8 cellular contexts compared by ENCODE assay signal in the genomic region with DNA sequence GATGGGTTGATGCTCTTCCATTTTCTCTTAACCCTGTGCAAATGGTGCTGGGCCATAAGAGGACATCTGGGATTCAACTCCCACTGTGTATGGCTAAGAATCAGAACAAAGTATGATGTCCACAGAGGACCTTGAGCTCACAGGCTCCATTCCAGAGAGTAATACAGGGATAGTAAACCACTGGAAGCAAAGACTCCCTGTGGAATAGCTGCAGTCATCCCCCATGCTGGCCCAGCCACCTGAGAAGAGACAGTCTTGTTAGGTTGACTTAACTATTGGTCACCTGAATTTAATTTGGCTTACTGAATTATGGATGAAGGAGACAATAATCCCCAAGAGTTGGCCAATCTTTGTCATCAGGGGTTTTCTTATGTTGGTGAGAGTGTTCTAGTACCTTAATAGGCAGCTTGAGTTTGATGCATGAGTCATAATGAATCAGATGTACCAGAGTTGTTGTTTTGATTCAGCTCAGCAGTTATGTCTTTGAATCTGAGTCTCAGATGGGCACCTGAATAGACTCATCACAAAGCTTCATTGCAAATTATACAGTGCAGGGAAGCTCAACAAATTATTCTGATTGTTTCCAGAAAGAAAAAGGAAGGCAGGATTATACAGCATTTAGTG.
DNase-seq lines count a peak whose midpoint lies in the region; ATAC-seq and TF ChIP-seq lines count a peak whose summit lies in the region.

No MANE protein-coding gene starts in this region.

- peak; percentile 29 for DNase-seq in CD1c-positive myeloid dendritic cell (ENCODE audit: extremely low spot score)
- DNase-seq in fibroblast of the conjunctiva (ENCODE audit: low read depth), result peak; percentile 43
- DNase-seq in posterior cingulate gyrus, result no peak
- no peak for DNase-seq in activated CD4-positive, alpha-beta T cell treated with anti-CD3 and anti-CD28 coated beads, Interleukin-2, amount 50 U/mL, for 1 hour
- no peak for DNase-seq in inferior parietal cortex (ENCODE audit: extremely low spot score)
- no peak for DNase-seq in HuH-7.5 (ENCODE audit: low spot score)

- intact Hi-C loops in posterior cingulate gyrus (cut with DNase I), result no loop called here

- ATAC-seq in GM21576 (IDR thresholded peaks at IDR 0.05; ENCODE audit: unreplicated experiment), result peak; percentile 40

- TF ChIP-seq RAD21 in Ishikawa (IDR thresholded peaks at IDR 0.05; ENCODE audit: low read depth), result no peak

- TF ChIP-seq EP300 in Ishikawa (IDR thresholded peaks at IDR 0.05; ENCODE audit: borderline replicate concordance), result 0 out of 2 replicates have a peak, but pooled peaks have one; percentile 9

TF ChIP-seq in Ishikawa, 13 proteins besides CTCF, POLR2A, EP300 and RAD21:
- TF ChIP-seq TAF1 (IDR thresholded peaks at IDR 0.05; ENCODE audit: low read depth), result no peak
- no peak for TF ChIP-seq CREB1 (IDR thresholded peaks at IDR 0.05; ENCODE audit: low read depth)
- no peak for TF ChIP-seq FOXM1 (IDR thresholded peaks at IDR 0.05; ENCODE audit: borderline replicate concordance, low read depth)
- no peak for TF ChIP-seq REST (IDR thresholded peaks at IDR 0.05; ENCODE audit: low read depth)

Comparison
In these comparisons a context has a peak if more than half of its experiments do, and no peak if none do; other contexts are left out.
1. DNase-seq: peak in CD1c-positive myeloid dendritic cell (single experiment) and fibroblast of the conjunctiva (single experiment); none in posterior cingulate gyrus (0 of 10), activated CD4-positive, alpha-beta T cell treated with anti-CD3 and anti-CD28 coated beads, Interleukin-2, amount 50 U/mL, for 1 hour (single experiment), inferior parietal cortex (single experiment) and HuH-7.5 (single experiment).